In the genomic region with DNA sequence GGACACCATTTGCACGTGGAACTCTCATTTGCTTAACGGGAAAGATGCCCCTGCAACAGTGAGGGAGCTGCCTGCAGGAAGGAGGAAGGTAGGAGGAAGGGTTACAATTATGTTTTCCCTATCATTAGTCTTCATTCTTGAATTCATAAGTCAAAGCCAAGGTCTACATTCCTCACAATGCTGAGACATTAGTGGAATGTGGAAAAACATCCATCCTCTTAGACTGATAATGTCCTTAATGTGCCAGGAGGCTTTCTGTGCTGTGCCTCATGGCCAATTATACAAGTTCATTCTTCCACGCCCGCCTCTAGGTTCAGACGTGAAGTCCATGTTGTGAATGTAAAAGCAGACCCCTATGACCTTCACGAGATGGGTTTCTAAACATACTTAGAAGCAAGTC, we compare ENCODE assay signal across 23 cellular contexts.
DNase-seq lines count a peak whose midpoint lies in the region; ATAC-seq and TF ChIP-seq lines count a peak whose summit lies in the region.
"Had no signal": no experiment of that assay in that cellular context is flagged by ENCODE, and none has a peak within 500 bp of the region (broad histone marks: within the 10 kb centered on the region; RNA-seq: fewer than 3 reads in every experiment).

No MANE protein-coding gene starts in this region.

- H3K4me1 ChIP-seq in Peyer's patch = no peaks in the 10 kb centered on the region
- H3K4me1 ChIP-seq: adrenal gland, tibial nerve had no signal

- H3K27ac ChIP-seq in Peyer's patch = no peak overlapping the region
- H3K27ac ChIP-seq: adrenal gland, tibial nerve had no signal

- H3K4me3 ChIP-seq in choroid plexus epithelial cell (ENCODE audit: low read depth, low read length) (no peak overlapping the region), Peyer's patch (no peak overlapping the region)
- H3K4me3 ChIP-seq: adrenal gland, tibial nerve had no signal

- H3K9me3 ChIP-seq in Peyer's patch = no peaks in the 10 kb centered on the region
- H3K9me3 ChIP-seq: adrenal gland, tibial nerve had no signal

- no peak for TF ChIP-seq CTCF in choroid plexus epithelial cell (conservative IDR thresholded peaks at IDR 0.05; ENCODE audit: low read depth, low read length)
- TF ChIP-seq CTCF in Peyer's patch (IDR thresholded peaks at IDR 0.05) = no peak

- H3K27me3 ChIP-seq in Peyer's patch = no peaks in the 10 kb centered on the region
- H3K27me3 ChIP-seq: adrenal gland, tibial nerve had no signal

- ATAC-seq in HG02870 (IDR thresholded peaks at IDR 0.05; ENCODE audit: unreplicated experiment) (no peak), left lobe of liver (no peak)
- ATAC-seq: natural killer cell treated with Interleukin-12 subunit alpha and Interleukin-12 subunit beta and Interleukin-15 and Interleukin-18, amount 100 ng/mL, for 72 hours had no signal

- H3K36me3 ChIP-seq in Peyer's patch = no peaks in the 10 kb centered on the region
- H3K36me3 ChIP-seq: adrenal gland, tibial nerve had no signal

- DNase-seq in EH (ENCODE audit: low read depth) (peak; percentile 82), M059J (ENCODE audit: low read depth) (peak; percentile 43), choroid plexus epithelial cell (ENCODE audit: low read depth) (peak; percentile 21), non-pigmented ciliary epithelial cell (ENCODE audit: low read depth) (peak; percentile 43), cardiac septum (ENCODE audit: low spot score) (no peak), Peyer's patch (no peak), left lobe of liver (ENCODE audit: low spot score) (no peak)
- DNase-seq: activated CD4-positive, alpha-beta T cell treated with anti-CD3 and anti-CD28 coated beads, Interleukin-2, amount 10 ng/mL, durations not matched to agents 7 days and 5 days; activated effector memory CD4-positive, alpha-beta T cell treated with Interleukin-2 at 50 U/mL for 16 hours; adrenal gland; CD8-positive, alpha-beta memory T cell; central memory CD4-positive, alpha-beta T cell; DMS53; H9; NCI-H1417; NCI-H69; posterior cingulate gyrus; SIG-M5; stimulated activated CD4-positive, alpha-beta T cell treated with anti-CD3 and anti-CD28 coated beads, Interleukin-2, amount 100 ng/mL, for 24 hours; stimulated activated naive CD4-positive, alpha-beta T cell had no signal

- TF ChIP-seq POLR2A in Peyer's patch (IDR thresholded peaks at IDR 0.05) = no peak

- intact Hi-C loops in cardiac septum (cut with DNase I) = no loop called here

Comparison
In these comparisons a context has a peak if more than half of its experiments do, and no peak if none do; other contexts are left out.
1. DNase-seq: peak in EH (single experiment), M059J (single experiment), choroid plexus epithelial cell (single experiment) and non-pigmented ciliary epithelial cell (single experiment); none in cardiac septum (single experiment), Peyer's patch (0 of 3) and left lobe of liver (single experiment).